Comparison of ENCODE assay signal across 8 cellular contexts in genomic region chr15:48861813-48862431, GRCh38. TPM values are rescaled to one million over a fixed set of nuclear protein-coding genes. Genes with fewer than 3 reads are reported as not detected.
DNase-seq lines count a peak whose midpoint lies in the region; ATAC-seq, FAIRE-seq and TF ChIP-seq lines count a peak whose summit lies in the region.

No MANE protein-coding gene starts in this region.

- H3K27me3 ChIP-seq in BJ (ENCODE audit: control insufficient read depth, insufficient read depth, low read length) (no peaks in the 10 kb centered on the region), Karpas-422 (ENCODE audit: low read length) (no peaks in the 10 kb centered on the region), GM12878 (replicated peaks in 1 of 2; ENCODE audit: control insufficient read depth in 2 of 2, insufficient read depth in 2 of 2, low read length in 1 of 2) (no peaks in the 10 kb centered on the region; a peak in 1 of 4 replicates)

- H3K36me3 ChIP-seq in BJ (ENCODE audit: control insufficient read depth, insufficient read depth, low read length) (no peaks in the 10 kb centered on the region), Karpas-422 (ENCODE audit: insufficient read depth, low read length) (no peaks in the 10 kb centered on the region), GM12878 (ENCODE audit: control insufficient read depth in 2 of 2, insufficient read depth in 2 of 2, low read length in 1 of 2) (no peaks in the 10 kb centered on the region)

- H3K79me2 ChIP-seq in Karpas-422 (ENCODE audit: low read length) (no peaks in the 10 kb centered on the region), GM12878 (ENCODE audit: control insufficient read depth, insufficient read depth, low read length) (no peaks in the 10 kb centered on the region)

- TF ChIP-seq POLR2A in GM18505 (IDR thresholded peaks at IDR 0.05; ENCODE audit: borderline replicate concordance, extremely low read depth, insufficient read depth, insufficient read length) (no peak), GM12878 (IDR thresholded peaks at IDR 0.05; ENCODE audit: low read depth, low read length) (no peak)

- no peak for DNase-seq in BJ (ENCODE audit: low read depth)
- DNase-seq in Karpas-422, result peak; percentile 89
- peak; percentile 82 for DNase-seq in RKO (ENCODE audit: low spot score)
- DNase-seq in GM12878 (ENCODE audit: low read depth, low spot score), result no peak
- DNase-seq in iPS-NIHi11 (ENCODE audit: low spot score), result peak; percentile 55
- DNase-seq in stimulated activated CD4-positive, alpha-beta T cell treated with anti-CD3 and anti-CD28 coated beads, Interleukin-1b, Interleukin-23, amount 100 ng/mL, for 48 hours, result peak; percentile 13

- peak; percentile 99 for TF ChIP-seq RAD21 in GM12878 (IDR thresholded peaks at IDR 0.05; ENCODE audit: insufficient read depth, low read depth, low read length)

- SMC1A ChIA-PET in GM12878 (lab: Charles Lee; ENCODE audit: uncharacterized antibody, unreplicated experiment), result interaction anchor here (0.6 to 7.3 kb wide), 43 partner anchors 9 to 1283 kb away, joined by 3 to 112 read pairs (median 5); partner anchors contain the start of genes CEP152, COPS2, EID1 and FGF7

- intact Hi-C loops in GM12878 (cut with micrococcal nuclease; ENCODE audit: unreplicated experiment), result loop anchor here (1.0 to 5.0 kb wide), 8 partner anchors 104 to 1285 kb away; partner anchors contain the start of gene SECISBP2L

- H3K9me3 ChIP-seq in Karpas-422 (ENCODE audit: low read length) (no peaks in the 10 kb centered on the region), GM12878 (replicated peaks; ENCODE audit: control insufficient read depth, insufficient read depth, low read length) (no peaks in the 10 kb centered on the region)

- H4K20me1 ChIP-seq in Karpas-422 (ENCODE audit: insufficient read depth, low read depth, low read length) (no peaks in the 10 kb centered on the region), GM12878 (ENCODE audit: control insufficient read depth, insufficient read depth) (no peaks in the 10 kb centered on the region)

- H3K9ac ChIP-seq in Karpas-422 (ENCODE audit: low read length), result no peak overlapping the region
- H3K9ac ChIP-seq in GM12878 (ENCODE audit: control insufficient read depth, insufficient read depth, low read length), result no peak overlapping the region

- H3K27ac ChIP-seq in Karpas-422 (ENCODE audit: low read length) (no peak overlapping the region), GM12878 (ENCODE audit: control insufficient read depth, insufficient read depth) (no peak overlapping the region)

- no peak overlapping the region for H3K4me2 ChIP-seq in Karpas-422 (ENCODE audit: low read depth, low read length, poor library complexity, severe bottlenecking)
- H3K4me2 ChIP-seq in GM12878 (ENCODE audit: control insufficient read depth, insufficient read depth), result no peak overlapping the region

- no TSS peak for BruUV-seq in GM12878 (replicated peaks; lab: Mats Ljungman, UMichigan)

- H3K4me3 ChIP-seq in BJ (ENCODE audit: low read depth, low read length) (no peak overlapping the region), Karpas-422 (ENCODE audit: low read length) (no peak overlapping the region), GM12878 (no peak overlapping the region)

- CTCF ChIA-PET in BJ (lab: Yijun Ruan, JAX) (interaction anchor here (0.6 to 3.3 kb wide), 26 partner anchors 10 to 1283 kb away, joined by 3 to 43 read pairs (median 4); partner anchors contain the start of genes COPS2, EID1, FGF7 and SHC4), GM12878 (lab: Yijun Ruan, JAX) (interaction anchor here (0.6 to 13.1 kb wide), 57 partner anchors 9 to 1454 kb away, joined by 3 to 134 read pairs (median 5); partner anchors contain the start of genes EID1, FGF7, SECISBP2L and SHC4)

- H3K4me1 ChIP-seq in Karpas-422 (ENCODE audit: low read length) (peaks cover 4% of the 10 kb centered on the region; the same call in 1 of the 2 replicates), GM12878 (ENCODE audit: control insufficient read depth, insufficient read depth, low read length) (no peaks in the 10 kb centered on the region)

- TF ChIP-seq CTCF in BJ (IDR thresholded peaks at IDR 0.05; ENCODE audit: insufficient read depth, low read depth, low read length) (peak; percentile 80), GM12878 (IDR thresholded peaks at IDR 0.05 in 2 of 3, conservative IDR thresholded peaks at IDR 0.05 in 1 of 3; ENCODE audit: control insufficient read depth in 2 of 3, extremely low read depth in 1 of 3, insufficient read depth in 1 of 3, low read depth in 3 of 3, low read length in 3 of 3) (peak; percentile 67 to 92 (median 68); a peak in 5 of 6 replicates)

- POLR2A ChIA-PET in BJ (lab: Charles Lee) (no interaction called here), GM12878 (lab: Charles Lee) (interaction anchor here (0.7 to 1.0 kb wide), 3 partner anchors 16 to 131 kb away, joined by 3 to 6 read pairs (median 4); no protein-coding TSS in a partner anchor)

- in situ Hi-C loops in GM12878 (cut with MboI), result loop anchor here (5.0 to 10.0 kb wide), 3 partner anchors 560 to 1280 kb away; partner anchors contain the start of gene FGF7

- FAIRE-seq in GM12878 (lab: Jason Lieb, UNC), result peak; percentile 78

- ATAC-seq in GM18505 (IDR thresholded peaks at IDR 0.05; ENCODE audit: unreplicated experiment) (peak; percentile 56), GM12878 (peak; percentile 87), HG02870 (IDR thresholded peaks at IDR 0.05; ENCODE audit: unreplicated experiment) (no peak)

- TF ChIP-seq EP300 in GM12878 (IDR thresholded peaks at IDR 0.05; ENCODE audit: borderline replicate concordance in 1 of 2, control insufficient read depth in 1 of 2, low read depth in 2 of 2, low read length in 2 of 2), result no peak

- no peaks in the 10 kb centered on the region for H3K9me2 ChIP-seq in Karpas-422 (replicated peaks; ENCODE audit: insufficient read depth, low read length)

- peak overlapping the region; percentile 86 for H2AFZ ChIP-seq in Karpas-422 (ENCODE audit: low read length)
- peak overlapping the region; percentile 58; the same call in 1 of the 2 replicates for H2AFZ ChIP-seq in GM12878 (ENCODE audit: control insufficient read depth, low read depth, low read length)

- RAD21 ChIA-PET in GM12878 (lab: Charles Lee; ENCODE audit: unreplicated experiment), result interaction anchor here (0.6 to 3.5 kb wide), 31 partner anchors 9 to 1283 kb away, joined by 3 to 78 read pairs (median 3); partner anchors contain the start of genes CEP152, EID1, FGF7 and SHC4

- WGBS in GM12878 (ENCODE audit: insufficient coverage, insufficient replicate concordance, low lambda C conversion rate, missing lambda C conversion rate), result 0% methylated on average over 1 of the region's 1 CpG

TF ChIP-seq in GM12878, 131 proteins besides CTCF, POLR2A, EP300 and RAD21:
- TF ChIP-seq SMC3 (IDR thresholded peaks at IDR 0.05; ENCODE audit: borderline replicate concordance, low read length) (peak; percentile 98), MYB (IDR thresholded peaks at IDR 0.05; ENCODE audit: borderline replicate concordance, low read depth, low read length) (no peak), RUNX3 (IDR thresholded peaks at IDR 0.05; ENCODE audit: low read length) (0 out of 2 replicates have a peak, but pooled peaks have one; percentile 16), YY1 (IDR thresholded peaks at IDR 0.05; ENCODE audit: low read depth, low read length) (peak; percentile 68; the same call in 1 of the 2 replicates), POU2F2 (IDR thresholded peaks at IDR 0.05; ENCODE audit: borderline replicate concordance, low read depth, low read length) (no peak), FOXM1 (IDR thresholded peaks at IDR 0.05; ENCODE audit: low read depth, low read length) (0 out of 2 replicates have a peak, but pooled peaks have one; percentile 39)
TF ChIP-seq in GM12878: peak in this region for 4.

RNA-seq across cellular contexts. Expression of gene EID1, which starts 16.0 kb away (rescaled TPM):
- polyA plus RNA-seq in BJ (2011; rRNA removed) (165 and 238 TPM in 2 replicates), GM12878 (2011; rRNA removed) (157 and 182 TPM in 2 replicates), GM12878 (2014; fragmentation: Illumina TruSeq; extraction: Trizol) (123 and 157 TPM in 2 replicates), GM12878 (2014; fragmentation: Nextera tagmentation; extraction: Ambion mirVana) (10 to 100 TPM; 45.6 to 79.5 TPM), GM12878 (2014; rRNA removed) (137 and 142 TPM in 2 replicates), GM12878 (2016; fragmentation: Nextera tagmentation; extraction: Ambion mirVana) (100 to 1,000 TPM; 202 to 210 TPM)
- polyA minus RNA-seq in BJ (2011; rRNA and poly(A)+ RNA removed), result 33.3 and 42.0 TPM in 2 replicates
- 86.7 and 106 TPM in 2 replicates for total RNA-seq in Karpas-422 (2014; rRNA removed; shearing (Covaris generic); ENCODE audit: low replicate concordance)
- total RNA-seq in GM12878 (2013; cell fraction: nucleolus; rRNA removed), result 22.5 and 30.9 TPM in 2 replicates
- total RNA-seq in GM12878 (2014; rRNA removed) (98.9 and 127 TPM in 2 replicates), GM12878 (2014; rRNA removed; fragmentation: Illumina TruSeq; extraction: Trizol) (123 and 125 TPM in 2 replicates), GM12878 (2021) (119 TPM in 2 replicates)
- 50.9 TPM for polyA plus RNA-seq in GM12878 (2011; ENCODE audit: low read depth)
- 83.4 and 91.3 TPM in 2 replicates for polyA plus RNA-seq in GM12878 (2011; cell fraction: cytosol; rRNA removed)
- 57.1 and 85.9 TPM in 2 replicates for polyA plus RNA-seq in GM12878 (2011; cell fraction: nucleus; rRNA removed)
- 82.8 and 85.4 TPM in 2 replicates for polyA plus RNA-seq in GM12878 (2012)
- 26.5 and 28.2 TPM in 2 replicates for polyA minus RNA-seq in GM12878 (2011; rRNA and poly(A)+ RNA removed)
- 29.9 and 32.7 TPM in 2 replicates for polyA minus RNA-seq in GM12878 (2011; cell fraction: cytosol; rRNA and poly(A)+ RNA removed)
- polyA minus RNA-seq in GM12878 (2011; cell fraction: nucleus; rRNA and poly(A)+ RNA removed), result 10.8 and 15.1 TPM in 2 replicates

RNA-seq across cellular contexts. Expression of gene CEP152, which starts 51.1 kb away (rescaled TPM):
- 0.77 and 1.4 TPM in 2 replicates for polyA plus RNA-seq in BJ (2011; rRNA removed)
- polyA minus RNA-seq in BJ (2011; rRNA and poly(A)+ RNA removed), result 5.7 and 6.2 TPM in 2 replicates
- 28.9 and 43.2 TPM in 2 replicates for total RNA-seq in Karpas-422 (2014; rRNA removed; shearing (Covaris generic); ENCODE audit: low replicate concordance)
- 106 and 120 TPM in 2 replicates for total RNA-seq in GM12878 (2013; cell fraction: nucleolus; rRNA removed)
- 13.1 and 14.1 TPM in 2 replicates for total RNA-seq in GM12878 (2014; rRNA removed)
- total RNA-seq in GM12878 (2014; rRNA removed; fragmentation: Illumina TruSeq; extraction: Trizol), result 21.2 and 25.4 TPM in 2 replicates
- total RNA-seq in GM12878 (2021), result 12.0 and 15.3 TPM in 2 replicates
- polyA plus RNA-seq in GM12878 (2011; ENCODE audit: low read depth), result 3.6 TPM
- polyA plus RNA-seq in GM12878 (2011; rRNA removed), result 6.9 and 8.6 TPM in 2 replicates
- 2.5 and 4.8 TPM in 2 replicates for polyA plus RNA-seq in GM12878 (2011; cell fraction: cytosol; rRNA removed)
- 18.8 and 20.5 TPM in 2 replicates for polyA plus RNA-seq in GM12878 (2011; cell fraction: nucleus; rRNA removed)
- 6.2 and 9.2 TPM in 2 replicates for polyA plus RNA-seq in GM12878 (2012)
- 15.8 and 18.6 TPM in 2 replicates for polyA plus RNA-seq in GM12878 (2014; fragmentation: Illumina TruSeq; extraction: Trizol)
- polyA plus RNA-seq in GM12878 (2014; fragmentation: Nextera tagmentation; extraction: Ambion mirVana), result 1 to 10 TPM; 5.3 to 5.7 TPM
- 7.0 and 8.8 TPM in 2 replicates for polyA plus RNA-seq in GM12878 (2014; rRNA removed)
- polyA plus RNA-seq in GM12878 (2016; fragmentation: Nextera tagmentation; extraction: Ambion mirVana), result 10 to 100 TPM; 19.6 to 22.6 TPM
- polyA minus RNA-seq in GM12878 (2011; rRNA and poly(A)+ RNA removed), result 12.8 and 21.7 TPM in 2 replicates
- 5.7 and 7.0 TPM in 2 replicates for polyA minus RNA-seq in GM12878 (2011; cell fraction: cytosol; rRNA and poly(A)+ RNA removed)
- polyA minus RNA-seq in GM12878 (2011; cell fraction: nucleus; rRNA and poly(A)+ RNA removed), result 39.8 and 52.7 TPM in 2 replicates

Comparison
In these comparisons a context has a peak if more than half of its experiments do, and no peak if none do; other contexts are left out.
1. DNase-seq: peak in Karpas-422 (single experiment), RKO (single experiment), iPS-NIHi11 (single experiment) and stimulated activated CD4-positive, alpha-beta T cell treated with anti-CD3 and anti-CD28 coated beads, Interleukin-1b, Interleukin-23, amount 100 ng/mL, for 48 hours (single experiment); none in BJ (single experiment) and GM12878 (single experiment).